Comparison of ENCODE assay signal across 19 cellular contexts in the genomic region with DNA sequence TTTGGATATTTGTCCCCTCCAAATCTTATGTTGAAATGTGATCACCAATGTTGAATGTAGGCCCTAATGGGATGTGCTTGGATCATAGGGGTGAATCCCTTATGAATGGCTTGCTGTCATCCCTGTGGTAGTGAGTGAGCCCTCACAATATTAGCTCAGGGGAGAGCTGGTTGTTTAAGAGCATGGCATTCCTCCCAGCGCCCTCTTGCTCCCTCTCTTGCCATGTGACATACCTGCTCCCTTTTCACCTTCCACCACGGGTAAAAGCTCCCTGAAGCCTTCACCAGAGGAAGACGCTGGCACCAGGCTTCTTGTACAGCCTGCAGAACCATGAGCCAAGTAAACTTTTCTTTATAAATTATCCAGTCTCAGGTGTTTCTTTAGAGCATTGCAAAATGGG.
DNase-seq lines count a peak whose midpoint lies in the region; ATAC-seq and TF ChIP-seq lines count a peak whose summit lies in the region.
"Had no signal": no experiment of that assay in that cellular context is flagged by ENCODE, and none has a peak within 500 bp of the region (broad histone marks: within the 10 kb centered on the region; RNA-seq: fewer than 3 reads in every experiment).

No MANE protein-coding gene starts in this region.

- DNase-seq in IMR-90 (no peak), endodermal cell (peak; percentile 53), myocyte (ENCODE audit: low read depth) (peak; percentile 5), glutamatergic neuron (no peak), epidermal melanocyte (ENCODE audit: insufficient read length, low spot score) (no peak)
- DNase-seq in activated naive CD4-positive, alpha-beta T cell treated with anti-CD3 and anti-CD28 coated beads for 36 hours: no peak
- DNase-seq: ACHN; BE2C; C1 segment of cervical spinal cord; CD4-positive, CD25-positive, alpha-beta regulatory T cell; CD8-positive, alpha-beta memory T cell; COR-L47; DMS 273 treated with DMSO at 0.1 percent for 48 hours; DMS53; DND-41; EL; GM23248; H7 had no signal

- no TSS peak for BruUV-seq in IMR-90 (replicated peaks; lab: Mats Ljungman, UMichigan)

- H3K9me3 Mint-ChIP-seq in endodermal cell: no peaks in the 10 kb centered on the region
- H3K9me3 Mint-ChIP-seq in glutamatergic neuron (ENCODE audit: unreplicated experiment): no peaks in the 10 kb centered on the region
- H3K9me3 Mint-ChIP-seq in activated naive CD4-positive, alpha-beta T cell treated with anti-CD3 and anti-CD28 coated beads for 36 hours: no peaks in the 10 kb centered on the region

- H3K18ac ChIP-seq in IMR-90 (ENCODE audit: low read depth, low read length): no peak overlapping the region

- no peak overlapping the region for H4K5ac ChIP-seq in IMR-90 (ENCODE audit: low read depth, low read length)

- POLR2A ChIA-PET in IMR-90 (lab: Charles Lee; ENCODE audit: unreplicated experiment): no interaction called here

- no peaks in the 10 kb centered on the region for H3K36me3 Mint-ChIP-seq in endodermal cell (ENCODE audit: low read depth)
- H3K36me3 Mint-ChIP-seq in glutamatergic neuron (ENCODE audit: unreplicated experiment): no peaks in the 10 kb centered on the region
- no peaks in the 10 kb centered on the region for H3K36me3 Mint-ChIP-seq in activated naive CD4-positive, alpha-beta T cell treated with anti-CD3 and anti-CD28 coated beads for 36 hours (ENCODE audit: low read depth)
- H3K36me3 Mint-ChIP-seq: CD4-positive, CD25-positive, alpha-beta regulatory T cell; CD8-positive, alpha-beta memory T cell had no signal

- 33% methylated on average over 1 of the region's 3 CpGs; no CpG with 5 or more reads in 1 of the 2 experiments for WGBS in IMR-90 (ENCODE audit: extremely low coverage in 2 of 2, insufficient read length in 1 of 2), 2 experiments
- WGBS in endodermal cell (ENCODE audit: insufficient coverage in 1 of 2, insufficient read length in 1 of 2), 2 experiments: 80 to 100% methylated on average over 2 to 3 of the region's 3 CpGs

- no peak for TF ChIP-seq RAD21 in IMR-90 (IDR thresholded peaks at IDR 0.05; ENCODE audit: low read length)

- no peak overlapping the region for H2AK5ac ChIP-seq in IMR-90 (ENCODE audit: low read depth, low read length)

- no peaks in the 10 kb centered on the region for H4K20me1 ChIP-seq in IMR-90 (ENCODE audit: insufficient read depth, low read length)

- intact Hi-C loops in IMR-90 (cut with micrococcal nuclease): no loop called here
- intact Hi-C loops in activated naive CD4-positive, alpha-beta T cell treated with anti-CD3 and anti-CD28 coated beads for 36 hours (cut with micrococcal nuclease): no loop called here

- H3K27me3 Mint-ChIP-seq in endodermal cell (ENCODE audit: insufficient read depth) (no peaks in the 10 kb centered on the region), glutamatergic neuron (ENCODE audit: unreplicated experiment) (no peaks in the 10 kb centered on the region)
- H3K27me3 Mint-ChIP-seq in activated naive CD4-positive, alpha-beta T cell treated with anti-CD3 and anti-CD28 coated beads for 36 hours (ENCODE audit: low read depth): no peaks in the 10 kb centered on the region
- H3K27me3 Mint-ChIP-seq: CD4-positive, CD25-positive, alpha-beta regulatory T cell; CD8-positive, alpha-beta memory T cell had no signal

- H3K27ac ChIP-seq in IMR-90 (ENCODE audit: insufficient read depth, low read length) (no peak overlapping the region), endodermal cell (ENCODE audit: low read depth, low read length) (no peak overlapping the region)
- H3K27ac ChIP-seq: GM23248 had no signal

- in situ Hi-C loops in IMR-90 (cut with MboI; ENCODE audit: low sequenced_read_pairs): no loop called here

- TF ChIP-seq POLR2A in IMR-90 (IDR thresholded peaks at IDR 0.05; ENCODE audit: low read depth, low read length): no peak

- H3K27ac Mint-ChIP-seq in endodermal cell (no peak overlapping the region), glutamatergic neuron (ENCODE audit: unreplicated experiment) (no peak overlapping the region)
- H3K27ac Mint-ChIP-seq in activated naive CD4-positive, alpha-beta T cell treated with anti-CD3 and anti-CD28 coated beads for 36 hours: no peak overlapping the region
- H3K27ac Mint-ChIP-seq: CD4-positive, CD25-positive, alpha-beta regulatory T cell; CD8-positive, alpha-beta memory T cell had no signal

- no peak overlapping the region for H3K4me2 ChIP-seq in IMR-90 (ENCODE audit: low read depth, low read length)

- no peak overlapping the region for H2BK20ac ChIP-seq in IMR-90 (ENCODE audit: low read depth, low read length)

- H4K91ac ChIP-seq in IMR-90 (ENCODE audit: insufficient read depth, low read depth, low read length): no peak overlapping the region

- H3K4ac ChIP-seq in IMR-90 (ENCODE audit: low read depth, low read length): no peak overlapping the region

- no peaks in the 10 kb centered on the region for H3K9me3 ChIP-seq in IMR-90 (ENCODE audit: control insufficient read depth, insufficient read depth, low read length)
- H3K9me3 ChIP-seq in endodermal cell (ENCODE audit: control insufficient read depth, low read length): no peaks in the 10 kb centered on the region
- H3K9me3 ChIP-seq: BE2C had no signal

- H2AFZ ChIP-seq in IMR-90 (replicated peaks; ENCODE audit: low read length, poor library complexity): peak overlapping the region; percentile 16
- H2AFZ ChIP-seq: GM23248 had no signal

- H3K36me3 ChIP-seq in IMR-90 (ENCODE audit: control insufficient read depth, insufficient read depth, low read length) (no peaks in the 10 kb centered on the region), endodermal cell (ENCODE audit: control insufficient read depth, insufficient read depth, low read length) (no peaks in the 10 kb centered on the region)
- H3K36me3 ChIP-seq: BE2C had no signal

- H3K9ac ChIP-seq in IMR-90 (ENCODE audit: low read depth, low read length): no peak overlapping the region
- no peak overlapping the region for H3K9ac ChIP-seq in endodermal cell (ENCODE audit: extremely low read depth, low read length, poor library complexity, severe bottlenecking)
- H3K9ac ChIP-seq: GM23248 had no signal

- H3K27me3 ChIP-seq in IMR-90 (ENCODE audit: control insufficient read depth, insufficient read depth, low read length) (no peaks in the 10 kb centered on the region), endodermal cell (ENCODE audit: control insufficient read depth, insufficient read depth, low read length, poor library complexity, severe bottlenecking) (no peaks in the 10 kb centered on the region)
- H3K27me3 ChIP-seq: BE2C had no signal

- H3K4me3 ChIP-seq in IMR-90 (ENCODE audit: insufficient read depth, low read depth, low read length): no peak overlapping the region
- no peak overlapping the region for H3K4me3 ChIP-seq in endodermal cell (ENCODE audit: low read length)
- H3K4me3 ChIP-seq: GM12878, GM23248 had no signal

- H2BK15ac ChIP-seq in IMR-90 (ENCODE audit: low read depth, low read length): no peak overlapping the region

- CTCF ChIA-PET in IMR-90 (lab: Yijun Ruan, JAX): interaction anchor here (1.2 to 1.5 kb wide), 2 partner anchors 15 to 20 kb away, joined by 3 to 4 read pairs; no protein-coding TSS in a partner anchor
- CTCF ChIA-PET in activated naive CD4-positive, alpha-beta T cell treated with anti-CD3 and anti-CD28 coated beads for 36 hours (lab: Charles Lee): no interaction called here

- no peak overlapping the region for H3K56ac ChIP-seq in IMR-90 (ENCODE audit: extremely low read depth, insufficient read depth, low read length)

- TF ChIP-seq CTCF in IMR-90 (conservative IDR thresholded peaks at IDR 0.05; ENCODE audit: low read depth, low read length) (no peak), endodermal cell (conservative IDR thresholded peaks at IDR 0.05) (no peak), glutamatergic neuron (IDR thresholded peaks at IDR 0.05; ENCODE audit: partially characterized antibody, unreplicated experiment) (no peak)

- no peak overlapping the region for H4K8ac ChIP-seq in IMR-90 (ENCODE audit: low read depth in 2 of 2, low read length in 2 of 2)

- H3K9me1 ChIP-seq in IMR-90 (ENCODE audit: insufficient read depth, low read length): no peaks in the 10 kb centered on the region

- no peak overlapping the region for H2BK120ac ChIP-seq in IMR-90 (ENCODE audit: low read depth, low read length)

- dilution Hi-C loops in IMR-90 (cut with HindIII; ENCODE audit: low sequenced_read_pairs, unreplicated experiment): no loop called here

- H3K14ac ChIP-seq in IMR-90 (replicated peaks; ENCODE audit: low read depth, low read length): no peak overlapping the region

- no peak overlapping the region for H3K23ac ChIP-seq in IMR-90 (ENCODE audit: low read depth, low read length)

- H3K4me1 Mint-ChIP-seq in endodermal cell (peaks cover 2% of the 10 kb centered on the region), glutamatergic neuron (ENCODE audit: low read depth, unreplicated experiment) (no peaks in the 10 kb centered on the region)
- H3K4me1 Mint-ChIP-seq in activated naive CD4-positive, alpha-beta T cell treated with anti-CD3 and anti-CD28 coated beads for 36 hours (ENCODE audit: low read depth): no peaks in the 10 kb centered on the region
- H3K4me1 Mint-ChIP-seq: CD4-positive, CD25-positive, alpha-beta regulatory T cell; CD8-positive, alpha-beta memory T cell had no signal

- no peaks in the 10 kb centered on the region for H3K4me1 ChIP-seq in IMR-90 (ENCODE audit: control insufficient read depth, insufficient read depth, low read length)
- no peaks in the 10 kb centered on the region for H3K4me1 ChIP-seq in endodermal cell (ENCODE audit: control insufficient read depth, insufficient read depth, low read length)
- H3K4me1 ChIP-seq: BE2C had no signal

- H2BK5ac ChIP-seq in IMR-90 (ENCODE audit: low read depth, low read length, poor library complexity, severe bottlenecking): no peak overlapping the region

- H3K4me3 Mint-ChIP-seq in endodermal cell: no peak overlapping the region
- no peak overlapping the region for H3K4me3 Mint-ChIP-seq in glutamatergic neuron (ENCODE audit: unreplicated experiment)
- H3K4me3 Mint-ChIP-seq in activated naive CD4-positive, alpha-beta T cell treated with anti-CD3 and anti-CD28 coated beads for 36 hours: no peak overlapping the region
- H3K4me3 Mint-ChIP-seq: CD4-positive, CD25-positive, alpha-beta regulatory T cell; CD8-positive, alpha-beta memory T cell had no signal

- H3K79me1 ChIP-seq in IMR-90 (ENCODE audit: low read depth in 1 of 2, low read length in 2 of 2): no peaks in the 10 kb centered on the region

- no peak for ATAC-seq in IMR-90 (ENCODE audit: low read depth)
- ATAC-seq: GM12878 had no signal

- H2AK9ac ChIP-seq in IMR-90 (replicated peaks; ENCODE audit: low read depth, low read length, poor library complexity): no peak overlapping the region

TF ChIP-seq in IMR-90, 13 proteins besides CTCF, POLR2A, EP300 and RAD21 (continues in another document):
- TF ChIP-seq, protein P1, sequence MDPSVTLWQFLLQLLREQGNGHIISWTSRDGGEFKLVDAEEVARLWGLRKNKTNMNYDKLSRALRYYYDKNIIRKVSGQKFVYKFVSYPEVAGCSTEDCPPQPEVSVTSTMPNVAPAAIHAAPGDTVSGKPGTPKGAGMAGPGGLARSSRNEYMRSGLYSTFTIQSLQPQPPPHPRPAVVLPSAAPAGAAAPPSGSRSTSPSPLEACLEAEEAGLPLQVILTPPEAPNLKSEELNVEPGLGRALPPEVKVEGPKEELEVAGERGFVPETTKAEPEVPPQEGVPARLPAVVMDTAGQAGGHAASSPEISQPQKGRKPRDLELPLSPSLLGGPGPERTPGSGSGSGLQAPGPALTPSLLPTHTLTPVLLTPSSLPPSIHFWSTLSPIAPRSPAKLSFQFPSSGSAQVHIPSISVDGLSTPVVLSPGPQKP (IDR thresholded peaks at IDR 0.05; ENCODE audit: borderline replicate concordance, low read depth, low read length): no peak

Comparison
In these comparisons a context has a peak if more than half of its experiments do, and no peak if none do; other contexts are left out.
1. DNase-seq: peak in endodermal cell (single experiment) and myocyte (single experiment); none in IMR-90 (single experiment), glutamatergic neuron (single experiment), epidermal melanocyte (single experiment) and activated naive CD4-positive, alpha-beta T cell treated with anti-CD3 and anti-CD28 coated beads for 36 hours (single experiment).